In genomic region chr2:29281585-29281984, GRCh38 we compare ENCODE assay signal across 8 cellular contexts.
DNase-seq lines count a peak whose midpoint lies in the region; ATAC-seq and TF ChIP-seq lines count a peak whose summit lies in the region.

No MANE protein-coding gene starts in this region.

- no peak overlapping the region for H3K4me3 ChIP-seq in fibroblast of the aortic adventitia (ENCODE audit: low read depth, low read length)

- DNase-seq in NCI-H2196 (lab: John Stamatoyannopoulos, UW; ENCODE audit: unreplicated experiment) (peak; percentile 2), NCI-H2196 treated with DMSO at 0.1 percent for 48 hours (lab: John Stamatoyannopoulos, UW; ENCODE audit: unreplicated experiment) (no peak), NCI-H748 treated with DMSO at 0.1 percent for 48 hours (lab: John Stamatoyannopoulos, UW) (peak; percentile 13), fibroblast of the aortic adventitia (ENCODE audit: low read depth) (peak; percentile 67), smooth muscle cell of the brain vasculature (ENCODE audit: low read depth, low spot score) (peak; percentile 58), GM10266 (ENCODE audit: extremely low spot score) (no peak)

- TF ChIP-seq CTCF in fibroblast of the aortic adventitia (IDR thresholded peaks at IDR 0.05; ENCODE audit: insufficient read depth, low read length), result no peak
- no peak for TF ChIP-seq CTCF in GM10266 (IDR thresholded peaks at IDR 0.05; ENCODE audit: control insufficient read depth, insufficient read depth, low read depth, missing control alignments)

- ATAC-seq in HG03097 (IDR thresholded peaks at IDR 0.05; ENCODE audit: low FRiP score, unreplicated experiment) (no peak), GM19463 (IDR thresholded peaks at IDR 0.05; ENCODE audit: unreplicated experiment) (no peak)

Comparison
In these comparisons a context has a peak if more than half of its experiments do, and no peak if none do; other contexts are left out.
1. DNase-seq: peak in NCI-H2196 (single experiment), NCI-H748 treated with DMSO at 0.1 percent for 48 hours (single experiment), fibroblast of the aortic adventitia (single experiment) and smooth muscle cell of the brain vasculature (single experiment); none in NCI-H2196 treated with DMSO at 0.1 percent for 48 hours (single experiment) and GM10266 (single experiment).